In the genomic region with DNA sequence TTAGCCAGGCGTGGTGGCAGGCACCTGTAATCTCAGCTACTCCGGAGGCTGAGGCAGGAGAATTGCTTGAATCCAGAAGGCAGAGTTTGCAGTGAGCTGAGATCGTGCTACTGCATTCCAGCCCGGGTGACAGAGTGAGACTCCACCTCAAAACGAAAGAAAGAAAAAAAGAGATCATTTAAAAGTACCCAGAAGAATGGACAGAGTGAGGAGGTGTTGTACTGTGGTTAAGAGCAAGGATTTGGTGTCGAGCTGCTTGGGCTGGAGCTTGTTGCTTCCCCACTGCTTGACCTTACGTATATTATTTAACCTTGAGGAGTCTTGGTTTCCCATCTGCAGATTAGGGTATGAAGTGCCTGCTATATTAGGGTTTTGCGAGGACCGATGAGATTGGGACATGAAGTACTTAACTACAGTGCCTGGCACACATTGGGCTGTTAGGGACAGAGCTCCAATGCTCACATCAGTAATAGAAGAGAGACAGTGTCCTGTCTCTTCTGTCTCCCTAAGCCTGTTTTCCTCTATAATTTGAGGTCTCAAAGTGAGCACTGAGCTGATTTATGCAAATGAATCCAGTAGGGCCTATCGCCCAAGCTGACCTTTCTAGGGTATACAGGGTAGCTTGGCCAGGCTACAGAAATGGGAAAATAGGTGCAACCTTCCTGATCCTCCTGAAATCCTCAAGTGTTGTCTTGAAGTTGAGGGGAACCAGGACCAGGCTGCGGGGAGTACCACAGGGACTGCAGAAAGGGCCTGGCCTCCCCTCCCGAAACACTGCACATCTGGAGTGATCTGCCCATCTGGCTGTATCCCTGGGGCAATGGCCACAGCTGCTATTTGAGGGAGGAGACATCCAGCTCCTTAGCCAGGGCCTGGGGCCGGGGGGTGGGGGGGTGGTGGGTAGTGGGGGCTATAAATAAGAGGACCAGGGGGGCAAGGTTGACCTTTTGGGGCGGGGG, we compare ENCODE assay signal across 10 cellular contexts. TPM values are rescaled to one million over a fixed set of nuclear protein-coding genes. Genes with fewer than 3 reads are reported as not detected.
DNase-seq lines count a peak whose midpoint lies in the region; ATAC-seq and TF ChIP-seq lines count a peak whose summit lies in the region.
"Had no signal": no experiment of that assay in that cellular context is flagged by ENCODE, and none has a peak within 500 bp of the region (broad histone marks: within the 10 kb centered on the region; RNA-seq: fewer than 3 reads in every experiment).

No MANE protein-coding gene starts in this region.

- H3K27ac Mint-ChIP-seq in CD4-positive, CD25-positive, alpha-beta regulatory T cell: peak overlapping the region; percentile 75 to 90 (median 77)

- no peaks in the 10 kb centered on the region for H3K79me2 ChIP-seq in SU-DHL-6 (ENCODE audit: insufficient read depth, low read length)
- H3K79me2 ChIP-seq in fibroblast of lung (ENCODE audit: control insufficient read depth, insufficient read depth, low read length): no peaks in the 10 kb centered on the region

- H3K36me3 Mint-ChIP-seq in CD4-positive, CD25-positive, alpha-beta regulatory T cell: no peaks in the 10 kb centered on the region

- TF ChIP-seq CTCF in SU-DHL-6 (IDR thresholded peaks at IDR 0.05; ENCODE audit: insufficient read depth, low read length, poor library complexity, severe bottlenecking) (no peak), fibroblast of lung (conservative IDR thresholded peaks at IDR 0.05 in 1 of 2, IDR thresholded peaks at IDR 0.05 in 1 of 2; ENCODE audit: low read depth in 1 of 2, low read length in 2 of 2) (no peak), prostate gland (IDR thresholded peaks at IDR 0.05) (no peak), GM13977 (IDR thresholded peaks at IDR 0.05; ENCODE audit: extremely low read depth, insufficient read depth, missing control alignments) (no peak)

- peak overlapping the region; percentile 43 to 84 (median 60) for H3K4me3 Mint-ChIP-seq in CD4-positive, CD25-positive, alpha-beta regulatory T cell

- no peak for DNase-seq in CD4-positive, CD25-positive, alpha-beta regulatory T cell
- DNase-seq in fibroblast of lung (ENCODE audit: low read depth in 2 of 2): no peak
- DNase-seq in prostate gland (ENCODE audit: low spot score): no peak
- DNase-seq in GM13977 (ENCODE audit: low spot score): no peak
- DNase-seq in activated effector memory CD4-positive, alpha-beta T cell treated with anti-CD3 and anti-CD28 coated beads, Interleukin-2, amount 50 U/mL, for 16 hours: no peak
- DNase-seq: NCI-H1694; stimulated activated CD4-positive, alpha-beta T cell treated with anti-CD3 and anti-CD28 coated beads, Interleukin-12 subunit alpha, Interleukin-12 subunit beta, amount 100 ng/mL, for 4 hours had no signal

- WGBS in prostate gland: 53% methylated on average over 14 of the region's 14 CpGs

- H3K27me3 Mint-ChIP-seq in CD4-positive, CD25-positive, alpha-beta regulatory T cell: no peaks in the 10 kb centered on the region

- TF ChIP-seq POLR2A in prostate gland (IDR thresholded peaks at IDR 0.05): no peak

- peaks cover 38% of the 10 kb centered on the region for H3F3A ChIP-seq in SU-DHL-6 (ENCODE audit: insufficient read depth)

- H3K36me3 ChIP-seq in CD4-positive, CD25-positive, alpha-beta regulatory T cell (ENCODE audit: control insufficient read depth, insufficient read depth, low read length): no peaks in the 10 kb centered on the region
- H3K36me3 ChIP-seq in SU-DHL-6 (ENCODE audit: low read length): no peaks in the 10 kb centered on the region
- no peaks in the 10 kb centered on the region for H3K36me3 ChIP-seq in fibroblast of lung (ENCODE audit: control insufficient read depth, insufficient read depth, low read length)
- no peaks in the 10 kb centered on the region for H3K36me3 ChIP-seq in prostate gland

- H3K9ac ChIP-seq in SU-DHL-6 (ENCODE audit: low read length) (no peak overlapping the region), fibroblast of lung (ENCODE audit: insufficient read depth, low read length) (no peak overlapping the region)

- intact Hi-C loops in prostate gland (cut with DNase I): no loop called here

- H3K9me2 ChIP-seq in SU-DHL-6 (replicated peaks; ENCODE audit: insufficient read depth, low read length): no peaks in the 10 kb centered on the region

- no peak overlapping the region for H3K4me3 ChIP-seq in CD4-positive, CD25-positive, alpha-beta regulatory T cell (ENCODE audit: low read depth, low read length)
- H3K4me3 ChIP-seq in SU-DHL-6 (ENCODE audit: insufficient read depth, low read length, poor library complexity, severe bottlenecking) (no peak overlapping the region), fibroblast of lung (replicated peaks in 1 of 4; ENCODE audit: control extremely low read depth in 1 of 4, insufficient read depth in 1 of 4, low read depth in 3 of 4, low read length in 4 of 4) (no peak overlapping the region), prostate gland (no peak overlapping the region)

- in situ Hi-C loops in GM13977 (cut with MboI; ENCODE audit: low pct_unique_long_range_greater_than_20kb, low sequenced_read_pairs, unreplicated experiment): no loop called here

- peak overlapping the region; percentile 49 for H3K27ac ChIP-seq in CD4-positive, CD25-positive, alpha-beta regulatory T cell (ENCODE audit: insufficient read depth, low read length, poor library complexity, severe bottlenecking)
- H3K27ac ChIP-seq in SU-DHL-6 (ENCODE audit: low read depth, low read length) (no peak overlapping the region), fibroblast of lung (ENCODE audit: insufficient read depth, low read length) (no peak overlapping the region), prostate gland (peak overlapping the region; percentile 58 to 66)

- H3K9me3 ChIP-seq in CD4-positive, CD25-positive, alpha-beta regulatory T cell (ENCODE audit: control insufficient read depth in 2 of 2, low read length in 2 of 2): no peaks in the 10 kb centered on the region
- no peaks in the 10 kb centered on the region for H3K9me3 ChIP-seq in SU-DHL-6 (ENCODE audit: insufficient read depth, low read length)
- H3K9me3 ChIP-seq in fibroblast of lung (ENCODE audit: control insufficient read depth, insufficient read depth, low read depth, low read length): no peaks in the 10 kb centered on the region
- H3K9me3 ChIP-seq in prostate gland: no peaks in the 10 kb centered on the region

- no peak overlapping the region for H2AFZ ChIP-seq in SU-DHL-6 (ENCODE audit: low read depth, low read length, severe bottlenecking)
- no peak overlapping the region for H2AFZ ChIP-seq in fibroblast of lung (ENCODE audit: low read length)

- ATAC-seq in CD4-positive, CD25-positive, alpha-beta regulatory T cell (ENCODE audit: low read depth in 2 of 2): no peak
- ATAC-seq in HG03439 (IDR thresholded peaks at IDR 0.05; ENCODE audit: unreplicated experiment): no peak
- no peak for ATAC-seq in GM19455 (IDR thresholded peaks at IDR 0.05; ENCODE audit: unreplicated experiment)

- H3K4me1 Mint-ChIP-seq in CD4-positive, CD25-positive, alpha-beta regulatory T cell: peaks cover 21 to 92% (median 59%) of the 10 kb centered on the region in 4 donors

- H3K4me1 ChIP-seq in CD4-positive, CD25-positive, alpha-beta regulatory T cell (ENCODE audit: control insufficient read depth, insufficient read depth, low read length, poor library complexity, severe bottlenecking): peaks cover 89% of the 10 kb centered on the region
- H3K4me1 ChIP-seq in fibroblast of lung (ENCODE audit: control insufficient read depth, extremely low read depth, insufficient read depth, low read length) (peaks cover 9% of the 10 kb centered on the region), prostate gland (replicated peaks) (peaks cover 3% of the 10 kb centered on the region)

- H3K4me2 ChIP-seq in SU-DHL-6 (ENCODE audit: low read depth, low read length, poor library complexity, severe bottlenecking) (peak overlapping the region; percentile 4), fibroblast of lung (ENCODE audit: extremely low read depth, insufficient read depth, low read length) (peak overlapping the region; percentile 17)

- H3K9me3 Mint-ChIP-seq in CD4-positive, CD25-positive, alpha-beta regulatory T cell: no peaks in the 10 kb centered on the region

- no peaks in the 10 kb centered on the region for H3K27me3 ChIP-seq in CD4-positive, CD25-positive, alpha-beta regulatory T cell (ENCODE audit: control insufficient read depth, insufficient read depth, low read length)
- H3K27me3 ChIP-seq in SU-DHL-6 (ENCODE audit: low read length) (no peaks in the 10 kb centered on the region), fibroblast of lung (ENCODE audit: control insufficient read depth, insufficient read depth, low read length) (no peaks in the 10 kb centered on the region), prostate gland (replicated peaks; ENCODE audit: insufficient read depth) (no peaks in the 10 kb centered on the region)

- H4K20me1 ChIP-seq in SU-DHL-6 (ENCODE audit: low read depth, low read length) (no peaks in the 10 kb centered on the region), fibroblast of lung (ENCODE audit: control insufficient read depth, extremely low read depth, insufficient read depth, low read length) (no peaks in the 10 kb centered on the region)

RNA-seq across cellular contexts. Expression of gene HDAC7, which starts 8.6 kb away (rescaled TPM):
- 163 TPM for total RNA-seq in CD4-positive, CD25-positive, alpha-beta regulatory T cell
- polyA plus RNA-seq in CD4-positive, CD25-positive, alpha-beta regulatory T cell: 10 to 100 TPM; 14.0 to 15.4 (median 15.3) TPM
- 23.6 and 28.1 TPM in 2 replicates for total RNA-seq in fibroblast of lung
- 31.6 and 35.4 TPM in 2 replicates for polyA plus RNA-seq in fibroblast of lung
- 47.2 and 50.5 TPM in 2 replicates for polyA plus RNA-seq in fibroblast of lung (2012)
- 94.8 and 140 TPM in 2 replicates for polyA minus RNA-seq in fibroblast of lung (ENCODE audit: low replicate concordance)
- total RNA-seq in prostate gland: 10 to 100 TPM; 39.5 to 67.7 TPM

RNA-seq across cellular contexts. Expression of gene SLC48A1, which starts 55.2 kb away (rescaled TPM):
- total RNA-seq in CD4-positive, CD25-positive, alpha-beta regulatory T cell: 4.9 TPM
- polyA plus RNA-seq in CD4-positive, CD25-positive, alpha-beta regulatory T cell: 10 to 100 TPM in 1 of 4 donors, 1 to 10 TPM in 3; 7.3 to 12.7 (median 8.7) TPM
- total RNA-seq in fibroblast of lung: 12.8 and 18.7 TPM in 2 replicates
- polyA plus RNA-seq in fibroblast of lung: 8.9 and 9.0 TPM in 2 replicates
- 12.1 and 13.2 TPM in 2 replicates for polyA plus RNA-seq in fibroblast of lung (2012)
- 20.9 and 22.7 TPM in 2 replicates for polyA minus RNA-seq in fibroblast of lung (ENCODE audit: low replicate concordance)
- 10 to 100 TPM; 39.0 to 52.5 TPM for total RNA-seq in prostate gland

Comparison
In these comparisons a context has a peak if more than half of its experiments do, and no peak if none do; other contexts are left out.
1. H3K27ac ChIP-seq: peak in CD4-positive, CD25-positive, alpha-beta regulatory T cell (single experiment) and prostate gland (2 of 2); none in SU-DHL-6 (single experiment) and fibroblast of lung (single experiment).